23 cellular contexts compared by ENCODE assay signal in genomic region chr18:54888933-54889332, GRCh38.
DNase-seq lines count a peak whose midpoint lies in the region; ATAC-seq, FAIRE-seq and TF ChIP-seq lines count a peak whose summit lies in the region.
"Had no signal": no experiment of that assay in that cellular context is flagged by ENCODE, and none has a peak within 500 bp of the region (broad histone marks: within the 10 kb centered on the region; RNA-seq: fewer than 3 reads in every experiment).

No MANE protein-coding gene starts in this region.

- CTCF ChIA-PET in AG04450 (lab: Charles Lee), result interaction anchor here (0.6 kb wide), 1 partner anchor 91 kb away, joined by 3 read pairs; no protein-coding TSS in a partner anchor

- H3K9me3 ChIP-seq in AG04450 (ENCODE audit: control insufficient read depth, insufficient read depth, low read length), result no peaks in the 10 kb centered on the region
- H3K9me3 ChIP-seq: HAP-1, psoas muscle, spleen had no signal

- H3K4me3 ChIP-seq in AG04450 (ENCODE audit: low read depth, low read length) (no peak overlapping the region), bronchial epithelial cell (ENCODE audit: low read depth, low read length) (no peak overlapping the region)
- H3K4me3 ChIP-seq: cardiac muscle cell, HAP-1, hepatocyte, psoas muscle, spleen had no signal

- peaks cover 3% of the 10 kb centered on the region for H3K36me3 ChIP-seq in bronchial epithelial cell (ENCODE audit: control insufficient read depth, insufficient read depth, low read length)
- H3K36me3 ChIP-seq: cardiac muscle cell, HAP-1, spleen, WERI-Rb-1 had no signal

- no peak overlapping the region for H3K27ac ChIP-seq in AG04450 (ENCODE audit: low read depth, low read length)
- H3K27ac ChIP-seq: cardiac muscle cell, hepatocyte, psoas muscle, spleen, WERI-Rb-1 had no signal

- no peaks in the 10 kb centered on the region for H3K27me3 ChIP-seq in AG04450 (ENCODE audit: control insufficient read depth, insufficient read depth, low read length)
- H3K27me3 ChIP-seq in bronchial epithelial cell (ENCODE audit: control insufficient read depth, insufficient read depth, low read length), result no peaks in the 10 kb centered on the region
- H3K27me3 ChIP-seq: cardiac muscle cell, hepatocyte, spleen had no signal

- no peak for FAIRE-seq in bronchial epithelial cell (lab: Jason Lieb, UNC)
- FAIRE-seq: A204.1 had no signal

- POLR2A ChIA-PET in AG04450 (lab: Yijun Ruan, JAX), result no interaction called here

- TF ChIP-seq CTCF in AG04450 (IDR thresholded peaks at IDR 0.05; ENCODE audit: low read depth, low read length) (no peak), bronchial epithelial cell (IDR thresholded peaks at IDR 0.05; ENCODE audit: insufficient read depth, low read length, severe bottlenecking) (no peak)

- no peak for ATAC-seq in GM18858 (IDR thresholded peaks at IDR 0.05; ENCODE audit: unreplicated experiment)
- ATAC-seq: CD8-positive, alpha-beta T cell; psoas muscle had no signal

- DNase-seq in AG04450 (ENCODE audit: low read depth, low spot score), result peak; percentile 27
- peak; percentile 83 for DNase-seq in HCEC 1CT
- DNase-seq in bronchial epithelial cell (ENCODE audit: low read depth), result peak; percentile 35
- peak; percentile 91 for DNase-seq in iris pigment epithelial cell (ENCODE audit: low read depth)
- no peak for DNase-seq in DMS53 treated with DMSO at 0.1 percent for 48 hours (lab: John Stamatoyannopoulos, UW; ENCODE audit: unreplicated experiment)
- DNase-seq in HUDEP-2 (lab: John Stamatoyannopoulos, UW; ENCODE audit: unreplicated experiment in 76 of 76), result no peak
- DNase-seq in activated effector memory CD4-positive, alpha-beta T cell treated with Interleukin-2 at 50 U/mL for 16 hours, result no peak
- DNase-seq: activated CD4-positive, alpha-beta T cell treated with anti-CD3 and anti-CD28 coated beads, Interleukin-2, amount 50 U/mL, for 48 hours; CD8-positive, alpha-beta T cell; DMS79 treated with DMSO at 0.1 percent for 48 hours; NCI-H1092 treated with DMSO at 0.1 percent for 48 hours; NCI-H524 treated with DMSO at 0.1 percent for 48 hours; psoas muscle; Right ventricle myocardium superior; spleen; stimulated activated CD8-positive, alpha-beta memory T cell treated with anti-CD3 and anti-CD28 coated beads, Interleukin-4, amount 100 ng/mL, for 48 hours; T-helper 1 cell; WERI-Rb-1 had no signal

Comparison
In these comparisons a context has a peak if more than half of its experiments do, and no peak if none do; other contexts are left out.
1. DNase-seq: peak in AG04450 (single experiment), HCEC 1CT (single experiment), bronchial epithelial cell (single experiment) and iris pigment epithelial cell (single experiment); none in DMS53 treated with DMSO at 0.1 percent for 48 hours (single experiment), HUDEP-2 (0 of 76) and activated effector memory CD4-positive, alpha-beta T cell treated with Interleukin-2 at 50 U/mL for 16 hours (single experiment).